ENCODE assay signal across 1 cellular context in genomic region chr2:172394008-172394407, GRCh38.
TF ChIP-seq lines count a peak whose summit lies in the region.

No MANE protein-coding gene starts in this region.

TF ChIP-seq in WTC11, 78 proteins besides CTCF, POLR2A, EP300 and RAD21 (continued from another document):
- TF ChIP-seq ATF6 (CRISPR knock-in tag; IDR thresholded peaks at IDR 0.05) (no peak), FOXJ3 (CRISPR knock-in tag; IDR thresholded peaks at IDR 0.05; ENCODE audit: borderline replicate concordance) (no peak), TP53 (CRISPR knock-in tag; IDR thresholded peaks at IDR 0.05) (no peak), CREB1 (CRISPR knock-in tag; IDR thresholded peaks at IDR 0.05) (no peak), SP1 (CRISPR knock-in tag; conservative IDR thresholded peaks at IDR 0.05) (no peak), ZNF121 (CRISPR knock-in tag; IDR thresholded peaks at IDR 0.05) (no peak), GRHL2 (CRISPR knock-in tag; IDR thresholded peaks at IDR 0.05; ENCODE audit: insufficient replicate concordance, severe bottlenecking) (no peak), MAX (CRISPR knock-in tag; IDR thresholded peaks at IDR 0.05) (no peak)
